Comparison of ENCODE assay signal across 2 cellular contexts in the genomic region with DNA sequence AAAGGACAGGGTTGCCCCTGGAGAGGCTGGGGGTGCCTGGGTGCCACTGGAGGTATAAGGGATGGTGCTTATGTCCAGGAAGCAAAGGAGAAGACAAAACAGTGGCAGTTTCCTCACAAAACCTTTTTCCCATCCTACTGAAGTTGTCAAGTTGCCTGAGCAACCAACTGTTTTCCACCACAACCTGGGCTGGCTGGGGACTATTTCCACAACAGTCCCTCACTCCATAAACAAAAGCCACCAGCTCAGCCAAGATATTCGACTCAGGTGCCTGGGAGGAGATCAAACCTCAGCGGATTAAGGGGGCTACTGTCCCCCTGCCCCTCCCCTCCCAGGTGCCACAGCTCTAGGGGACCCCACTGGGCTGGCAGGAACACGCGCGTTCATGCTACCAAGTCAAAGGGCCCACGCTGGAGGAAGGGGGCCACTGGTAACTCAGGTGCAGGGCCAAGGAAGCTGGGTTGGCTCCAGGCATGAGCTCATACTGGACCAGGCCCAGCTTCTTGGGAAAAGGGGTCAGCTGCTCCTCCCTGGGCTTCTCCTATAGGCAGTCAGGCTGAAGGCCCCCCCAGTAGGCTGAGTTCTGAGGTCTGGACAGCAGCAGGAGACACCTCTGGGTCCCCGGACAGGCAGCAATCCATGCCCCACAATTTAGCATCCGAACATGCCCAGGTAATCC.
TF ChIP-seq lines count a peak whose summit lies in the region.

No MANE protein-coding gene starts in this region.

TF ChIP-seq in IMR-90, 13 proteins besides CTCF, POLR2A, EP300 and RAD21 (continued from another document):
- TF ChIP-seq, protein P1, sequence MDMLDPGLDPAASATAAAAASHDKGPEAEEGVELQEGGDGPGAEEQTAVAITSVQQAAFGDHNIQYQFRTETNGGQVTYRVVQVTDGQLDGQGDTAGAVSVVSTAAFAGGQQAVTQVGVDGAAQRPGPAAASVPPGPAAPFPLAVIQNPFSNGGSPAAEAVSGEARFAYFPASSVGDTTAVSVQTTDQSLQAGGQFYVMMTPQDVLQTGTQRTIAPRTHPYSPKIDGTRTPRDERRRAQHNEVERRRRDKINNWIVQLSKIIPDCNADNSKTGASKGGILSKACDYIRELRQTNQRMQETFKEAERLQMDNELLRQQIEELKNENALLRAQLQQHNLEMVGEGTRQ (IDR thresholded peaks at IDR 0.05; ENCODE audit: low read depth, low read length), result no peak
- TF ChIP-seq RFX5 (IDR thresholded peaks at IDR 0.05; ENCODE audit: low read depth, low read length) (no peak), NFE2L2 (IDR thresholded peaks at IDR 0.05; ENCODE audit: low read depth, low read length) (no peak), MXI1 (IDR thresholded peaks at IDR 0.05; ENCODE audit: borderline replicate concordance, low read depth, low read length) (no peak), RCOR1 (IDR thresholded peaks at IDR 0.05; ENCODE audit: insufficient replicate concordance, low read length) (no peak), CHD1 (IDR thresholded peaks at IDR 0.05; ENCODE audit: low read depth, low read length) (no peak), CEBPB (IDR thresholded peaks at IDR 0.05; ENCODE audit: low read depth, low read length) (no peak)
- TF ChIP-seq, protein P2, sequence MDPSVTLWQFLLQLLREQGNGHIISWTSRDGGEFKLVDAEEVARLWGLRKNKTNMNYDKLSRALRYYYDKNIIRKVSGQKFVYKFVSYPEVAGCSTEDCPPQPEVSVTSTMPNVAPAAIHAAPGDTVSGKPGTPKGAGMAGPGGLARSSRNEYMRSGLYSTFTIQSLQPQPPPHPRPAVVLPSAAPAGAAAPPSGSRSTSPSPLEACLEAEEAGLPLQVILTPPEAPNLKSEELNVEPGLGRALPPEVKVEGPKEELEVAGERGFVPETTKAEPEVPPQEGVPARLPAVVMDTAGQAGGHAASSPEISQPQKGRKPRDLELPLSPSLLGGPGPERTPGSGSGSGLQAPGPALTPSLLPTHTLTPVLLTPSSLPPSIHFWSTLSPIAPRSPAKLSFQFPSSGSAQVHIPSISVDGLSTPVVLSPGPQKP (IDR thresholded peaks at IDR 0.05; ENCODE audit: borderline replicate concordance, low read depth, low read length), result no peak

TF ChIP-seq in WTC11, 78 proteins besides CTCF, POLR2A, EP300 and RAD21 (continued from another document):
- TF ChIP-seq ZNF219 (CRISPR knock-in tag; IDR thresholded peaks at IDR 0.05; ENCODE audit: borderline replicate concordance) (no peak), FOXK1 (CRISPR knock-in tag; IDR thresholded peaks at IDR 0.05) (no peak), ZNF396 (CRISPR knock-in tag; IDR thresholded peaks at IDR 0.05; ENCODE audit: borderline replicate concordance) (no peak)
TF ChIP-seq in WTC11: peak in this region for 0.
